ENCODE assay signal across 3 cellular contexts in the genomic region with DNA sequence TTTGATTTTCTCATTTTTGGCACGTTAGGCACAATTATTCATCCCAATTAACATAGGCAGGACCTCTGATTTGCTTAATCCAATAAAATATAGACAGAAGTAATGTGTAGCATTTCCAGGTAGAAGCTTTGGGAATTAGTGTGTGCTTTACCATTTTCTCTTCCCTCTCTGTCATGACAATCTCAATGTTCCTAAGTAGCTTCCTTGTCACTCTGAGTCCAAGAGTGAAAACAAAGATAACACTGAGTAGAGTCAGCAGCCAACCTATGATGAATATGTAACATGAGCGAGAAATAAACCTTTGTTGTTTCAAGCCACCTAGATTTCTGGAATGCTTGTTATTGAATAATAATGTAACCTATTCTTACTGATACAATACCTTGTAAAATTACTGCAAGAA.
"Had no signal": no experiment of that assay in that cellular context is flagged by ENCODE, and none has a peak within 500 bp of the region (broad histone marks: within the 10 kb centered on the region; RNA-seq: fewer than 3 reads in every experiment).

No MANE protein-coding gene starts in this region.

- DNase-seq: GDM1, GF-D8 had no signal

- H3K4me3 ChIP-seq: GM12878 had no signal
